In the genomic region with DNA sequence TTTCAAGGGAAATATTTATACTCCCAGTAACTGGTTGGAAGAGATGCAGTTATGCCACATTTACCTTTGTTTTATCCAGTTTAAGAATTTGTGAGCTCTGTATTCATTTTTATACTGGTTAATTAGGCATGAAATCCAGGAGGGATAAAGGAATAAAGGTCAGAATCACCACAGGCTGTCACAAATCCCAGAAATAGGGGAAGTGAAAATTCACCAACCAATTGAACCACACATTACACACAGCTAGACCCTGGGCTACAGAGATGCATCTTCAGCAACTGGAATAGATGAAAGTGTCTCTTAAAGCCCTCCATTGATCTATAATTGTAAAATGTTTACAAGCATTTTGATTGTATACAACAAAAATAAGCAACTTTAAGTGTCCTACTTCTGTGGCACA, we compare ENCODE assay signal across 1 cellular context.
TF ChIP-seq lines count a peak whose summit lies in the region.

No MANE protein-coding gene starts in this region.

TF ChIP-seq in K562, 482 proteins besides CTCF, POLR2A, EP300 and RAD21 (continued from another document):
- TF ChIP-seq, protein P1, sequence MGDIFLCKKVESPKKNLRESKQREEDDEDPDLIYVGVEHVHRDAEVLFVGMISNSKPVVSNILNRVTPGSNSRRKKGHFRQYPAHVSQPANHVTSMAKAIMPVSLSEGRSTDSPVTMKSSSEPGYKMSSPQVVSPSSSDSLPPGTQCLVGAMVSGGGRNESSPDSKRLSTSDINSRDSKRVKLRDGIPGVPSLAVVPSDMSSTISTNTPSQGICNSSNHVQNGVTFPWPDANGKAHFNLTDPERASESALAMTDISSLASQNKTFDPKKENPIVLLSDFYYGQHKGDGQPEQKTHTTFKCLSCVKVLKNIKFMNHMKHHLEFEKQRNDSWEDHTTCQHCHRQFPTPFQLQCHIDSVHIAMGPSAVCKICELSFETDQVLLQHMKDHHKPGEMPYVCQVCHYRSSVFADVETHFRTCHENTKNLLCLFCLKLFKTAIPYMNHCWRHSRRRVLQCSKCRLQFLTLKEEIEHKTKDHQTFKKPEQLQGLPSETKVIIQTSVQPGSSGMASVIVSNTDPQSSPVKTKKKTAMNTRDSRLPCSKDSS (IDR thresholded peaks at IDR 0.05; ENCODE audit: low read depth, partially characterized antibody) = no peak
- TF ChIP-seq HDAC8 (tag; IDR thresholded peaks at IDR 0.05) (no peak), NR2C2 (CRISPR knock-in tag; IDR thresholded peaks at IDR 0.05) (no peak), NR2C2 (tag; IDR thresholded peaks at IDR 0.05) (no peak), ZSCAN29 (IDR thresholded peaks at IDR 0.05) (no peak), ZNF311 (CRISPR knock-in tag; IDR thresholded peaks at IDR 0.05) (no peak)
- TF ChIP-seq, protein P2, sequence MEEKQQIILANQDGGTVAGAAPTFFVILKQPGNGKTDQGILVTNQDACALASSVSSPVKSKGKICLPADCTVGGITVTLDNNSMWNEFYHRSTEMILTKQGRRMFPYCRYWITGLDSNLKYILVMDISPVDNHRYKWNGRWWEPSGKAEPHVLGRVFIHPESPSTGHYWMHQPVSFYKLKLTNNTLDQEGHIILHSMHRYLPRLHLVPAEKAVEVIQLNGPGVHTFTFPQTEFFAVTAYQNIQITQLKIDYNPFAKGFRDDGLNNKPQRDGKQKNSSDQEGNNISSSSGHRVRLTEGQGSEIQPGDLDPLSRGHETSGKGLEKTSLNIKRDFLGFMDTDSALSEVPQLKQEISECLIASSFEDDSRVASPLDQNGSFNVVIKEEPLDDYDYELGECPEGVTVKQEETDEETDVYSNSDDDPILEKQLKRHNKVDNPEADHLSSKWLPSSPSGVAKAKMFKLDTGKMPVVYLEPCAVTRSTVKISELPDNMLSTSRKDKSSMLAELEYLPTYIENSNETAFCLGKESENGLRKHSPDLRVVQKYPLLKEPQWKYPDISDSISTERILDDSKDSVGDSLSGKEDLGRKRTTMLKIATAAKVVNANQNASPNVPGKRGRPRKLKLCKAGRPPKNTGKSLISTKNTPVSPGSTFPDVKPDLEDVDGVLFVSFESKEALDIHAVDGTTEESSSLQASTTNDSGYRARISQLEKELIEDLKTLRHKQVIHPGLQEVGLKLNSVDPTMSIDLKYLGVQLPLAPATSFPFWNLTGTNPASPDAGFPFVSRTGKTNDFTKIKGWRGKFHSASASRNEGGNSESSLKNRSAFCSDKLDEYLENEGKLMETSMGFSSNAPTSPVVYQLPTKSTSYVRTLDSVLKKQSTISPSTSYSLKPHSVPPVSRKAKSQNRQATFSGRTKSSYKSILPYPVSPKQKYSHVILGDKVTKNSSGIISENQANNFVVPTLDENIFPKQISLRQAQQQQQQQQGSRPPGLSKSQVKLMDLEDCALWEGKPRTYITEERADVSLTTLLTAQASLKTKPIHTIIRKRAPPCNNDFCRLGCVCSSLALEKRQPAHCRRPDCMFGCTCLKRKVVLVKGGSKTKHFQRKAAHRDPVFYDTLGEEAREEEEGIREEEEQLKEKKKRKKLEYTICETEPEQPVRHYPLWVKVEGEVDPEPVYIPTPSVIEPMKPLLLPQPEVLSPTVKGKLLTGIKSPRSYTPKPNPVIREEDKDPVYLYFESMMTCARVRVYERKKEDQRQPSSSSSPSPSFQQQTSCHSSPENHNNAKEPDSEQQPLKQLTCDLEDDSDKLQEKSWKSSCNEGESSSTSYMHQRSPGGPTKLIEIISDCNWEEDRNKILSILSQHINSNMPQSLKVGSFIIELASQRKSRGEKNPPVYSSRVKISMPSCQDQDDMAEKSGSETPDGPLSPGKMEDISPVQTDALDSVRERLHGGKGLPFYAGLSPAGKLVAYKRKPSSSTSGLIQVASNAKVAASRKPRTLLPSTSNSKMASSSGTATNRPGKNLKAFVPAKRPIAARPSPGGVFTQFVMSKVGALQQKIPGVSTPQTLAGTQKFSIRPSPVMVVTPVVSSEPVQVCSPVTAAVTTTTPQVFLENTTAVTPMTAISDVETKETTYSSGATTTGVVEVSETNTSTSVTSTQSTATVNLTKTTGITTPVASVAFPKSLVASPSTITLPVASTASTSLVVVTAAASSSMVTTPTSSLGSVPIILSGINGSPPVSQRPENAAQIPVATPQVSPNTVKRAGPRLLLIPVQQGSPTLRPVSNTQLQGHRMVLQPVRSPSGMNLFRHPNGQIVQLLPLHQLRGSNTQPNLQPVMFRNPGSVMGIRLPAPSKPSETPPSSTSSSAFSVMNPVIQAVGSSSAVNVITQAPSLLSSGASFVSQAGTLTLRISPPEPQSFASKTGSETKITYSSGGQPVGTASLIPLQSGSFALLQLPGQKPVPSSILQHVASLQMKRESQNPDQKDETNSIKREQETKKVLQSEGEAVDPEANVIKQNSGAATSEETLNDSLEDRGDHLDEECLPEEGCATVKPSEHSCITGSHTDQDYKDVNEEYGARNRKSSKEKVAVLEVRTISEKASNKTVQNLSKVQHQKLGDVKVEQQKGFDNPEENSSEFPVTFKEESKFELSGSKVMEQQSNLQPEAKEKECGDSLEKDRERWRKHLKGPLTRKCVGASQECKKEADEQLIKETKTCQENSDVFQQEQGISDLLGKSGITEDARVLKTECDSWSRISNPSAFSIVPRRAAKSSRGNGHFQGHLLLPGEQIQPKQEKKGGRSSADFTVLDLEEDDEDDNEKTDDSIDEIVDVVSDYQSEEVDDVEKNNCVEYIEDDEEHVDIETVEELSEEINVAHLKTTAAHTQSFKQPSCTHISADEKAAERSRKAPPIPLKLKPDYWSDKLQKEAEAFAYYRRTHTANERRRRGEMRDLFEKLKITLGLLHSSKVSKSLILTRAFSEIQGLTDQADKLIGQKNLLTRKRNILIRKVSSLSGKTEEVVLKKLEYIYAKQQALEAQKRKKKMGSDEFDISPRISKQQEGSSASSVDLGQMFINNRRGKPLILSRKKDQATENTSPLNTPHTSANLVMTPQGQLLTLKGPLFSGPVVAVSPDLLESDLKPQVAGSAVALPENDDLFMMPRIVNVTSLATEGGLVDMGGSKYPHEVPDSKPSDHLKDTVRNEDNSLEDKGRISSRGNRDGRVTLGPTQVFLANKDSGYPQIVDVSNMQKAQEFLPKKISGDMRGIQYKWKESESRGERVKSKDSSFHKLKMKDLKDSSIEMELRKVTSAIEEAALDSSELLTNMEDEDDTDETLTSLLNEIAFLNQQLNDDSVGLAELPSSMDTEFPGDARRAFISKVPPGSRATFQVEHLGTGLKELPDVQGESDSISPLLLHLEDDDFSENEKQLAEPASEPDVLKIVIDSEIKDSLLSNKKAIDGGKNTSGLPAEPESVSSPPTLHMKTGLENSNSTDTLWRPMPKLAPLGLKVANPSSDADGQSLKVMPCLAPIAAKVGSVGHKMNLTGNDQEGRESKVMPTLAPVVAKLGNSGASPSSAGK (IDR thresholded peaks at IDR 0.05) = no peak
TF ChIP-seq in K562: peak in this region for 0.
